Comparison of ENCODE assay signal across 19 cellular contexts in genomic region chr6:109662192-109662591, GRCh38. TPM values are rescaled to one million over a fixed set of nuclear protein-coding genes. Genes with fewer than 3 reads are reported as not detected.
DNase-seq lines count a peak whose midpoint lies in the region; ATAC-seq, FAIRE-seq and TF ChIP-seq lines count a peak whose summit lies in the region.
"Had no signal": no experiment of that assay in that cellular context is flagged by ENCODE, and none has a peak within 500 bp of the region (broad histone marks: within the 10 kb centered on the region; RNA-seq: fewer than 3 reads in every experiment).

No MANE protein-coding gene starts in this region.

- no TSS peak for BruUV-seq in endothelial cell of umbilical vein (replicated peaks; lab: Mats Ljungman, UMichigan)

- peak; percentile 46 for FAIRE-seq in endothelial cell of umbilical vein (lab: Jason Lieb, UNC)
- FAIRE-seq: GM18507, RCC 7860 had no signal

- POLR2A ChIA-PET in endothelial cell of umbilical vein (lab: Charles Lee): no interaction called here

- no peaks in the 10 kb centered on the region for H3K79me2 ChIP-seq in endothelial cell of umbilical vein (ENCODE audit: control insufficient read depth, insufficient read depth, low read length)

- no peaks in the 10 kb centered on the region for H4K20me1 ChIP-seq in endothelial cell of umbilical vein (replicated peaks; ENCODE audit: control insufficient read depth, extremely low read depth, insufficient read depth, low read length)

- peaks cover 27% of the 10 kb centered on the region for H3K4me1 ChIP-seq in endothelial cell of umbilical vein (ENCODE audit: control insufficient read depth, extremely low read depth, insufficient read depth, low read length)

- H3K27me3 ChIP-seq in endothelial cell of umbilical vein (ENCODE audit: control insufficient read depth in 2 of 2, insufficient read depth in 2 of 2, low read length in 2 of 2): no peaks in the 10 kb centered on the region

- H3K4me3 ChIP-seq in endothelial cell of umbilical vein (replicated peaks in 1 of 3; ENCODE audit: insufficient read depth in 1 of 3, low read depth in 1 of 3, low read length in 3 of 3): no peak overlapping the region
- H3K4me3 ChIP-seq: GM23338 had no signal

- TF ChIP-seq CTCF in endothelial cell of umbilical vein (IDR thresholded peaks at IDR 0.05; ENCODE audit: extremely low read depth in 1 of 2, insufficient read depth in 1 of 2, low read depth in 1 of 2, low read length in 2 of 2) (no peak), GM13977 (IDR thresholded peaks at IDR 0.05; ENCODE audit: extremely low read depth, insufficient read depth, missing control alignments) (no peak)

- intact Hi-C loops in endothelial cell of umbilical vein (cut with micrococcal nuclease): no loop called here

- no peak overlapping the region for H3K9ac ChIP-seq in endothelial cell of umbilical vein (replicated peaks; ENCODE audit: extremely low read depth, insufficient read depth, low read length)

- H3K9me1 ChIP-seq in endothelial cell of umbilical vein (replicated peaks; ENCODE audit: control insufficient read depth, extremely low read depth, insufficient read depth, low read length): no peaks in the 10 kb centered on the region

- CTCF ChIA-PET in endothelial cell of umbilical vein (lab: Charles Lee): no interaction called here

- dilution Hi-C loops in endothelial cell of umbilical vein (cut with MboI; ENCODE audit: extremely low pct_ligation_motif_present, low sequenced_read_pairs): no loop called here

- no peaks in the 10 kb centered on the region for H3K36me3 ChIP-seq in endothelial cell of umbilical vein (ENCODE audit: control insufficient read depth in 2 of 2, extremely low read depth in 1 of 2, insufficient read depth in 2 of 2, low read length in 2 of 2)

- no peak overlapping the region for H3K4me2 ChIP-seq in endothelial cell of umbilical vein (ENCODE audit: insufficient read depth, low read length)
- H3K4me2 ChIP-seq: GM23338 had no signal

- H3K27ac ChIP-seq in endothelial cell of umbilical vein (ENCODE audit: insufficient read depth, low read depth, low read length): no peak overlapping the region
- H3K27ac ChIP-seq: C4-2B had no signal

- H2AFZ ChIP-seq in endothelial cell of umbilical vein (ENCODE audit: low read depth, low read length): no peak overlapping the region
- H2AFZ ChIP-seq: GM23338 had no signal

- in situ Hi-C loops in GM13977 (cut with MboI; ENCODE audit: low pct_unique_long_range_greater_than_20kb, low sequenced_read_pairs, unreplicated experiment): no loop called here

- no peak for TF ChIP-seq POLR2A in endothelial cell of umbilical vein (IDR thresholded peaks at IDR 0.05; ENCODE audit: low read depth, low read length)

- H3K9me3 ChIP-seq in endothelial cell of umbilical vein (replicated peaks; ENCODE audit: control insufficient read depth, insufficient read depth, low read length): no peaks in the 10 kb centered on the region

- ATAC-seq in GM18907 (IDR thresholded peaks at IDR 0.05; ENCODE audit: unreplicated experiment) (no peak), GM18498 (IDR thresholded peaks at IDR 0.05; ENCODE audit: unreplicated experiment) (no peak)
- ATAC-seq: GM23338 had no signal

- DNase-seq in GM03348 (ENCODE audit: low spot score) (peak; percentile 25), NCI-H226 (peak; percentile 76), endothelial cell of umbilical vein (ENCODE audit: low read depth, low spot score) (peak; percentile 27), kidney tubule cell (ENCODE audit: low spot score) (peak; percentile 65), GM13977 (ENCODE audit: low spot score) (no peak)
- DNase-seq: COR-L47, KBM-7, NCI-H1092, NCI-H1694 treated with DMSO at 0.1 percent for 48 hours, NCI-H2107, NCI-H2227 treated with DMSO at 0.1 percent for 48 hours, NCI-H524 treated with DMSO at 0.1 percent for 48 hours, SHP77 treated with DMSO at 0.1 percent for 48 hours had no signal

TF ChIP-seq in endothelial cell of umbilical vein, 7 proteins besides CTCF, POLR2A, EP300 and RAD21:
- TF ChIP-seq MYC (IDR thresholded peaks at IDR 0.05; ENCODE audit: low read depth, low read length): no peak
- no peak for TF ChIP-seq POLR2AphosphoS5 (IDR thresholded peaks at IDR 0.05; ENCODE audit: insufficient read depth, low read depth, low read length)
- peak; percentile 32 for TF ChIP-seq GATA2 (IDR thresholded peaks at IDR 0.05; ENCODE audit: insufficient read depth, insufficient read length, low read depth, low read length)
- peak; percentile 66 for TF ChIP-seq FOS (IDR thresholded peaks at IDR 0.05; ENCODE audit: borderline replicate concordance, insufficient read depth, low read length)
- TF ChIP-seq EZH2 (IDR thresholded peaks at IDR 0.05; ENCODE audit: borderline replicate concordance, low read depth, low read length, severe bottlenecking): no peak
- TF ChIP-seq JUN (IDR thresholded peaks at IDR 0.05; ENCODE audit: borderline replicate concordance, insufficient read depth, insufficient read length, low read depth): no peak

RNA-seq across cellular contexts. Expression of gene AK9, which starts 28.8 kb away (rescaled TPM):
- 3.2 and 4.0 TPM in 2 replicates for total RNA-seq in endothelial cell of umbilical vein
- 1.2 and 1.4 TPM in 2 replicates for polyA plus RNA-seq in endothelial cell of umbilical vein
- polyA plus RNA-seq in endothelial cell of umbilical vein (2011; cell fraction: cytosol; rRNA removed): 1.7 TPM in 2 replicates
- 5.6 and 6.0 TPM in 2 replicates for polyA plus RNA-seq in endothelial cell of umbilical vein (2011; cell fraction: nucleus; rRNA removed)
- 2.7 and 5.0 TPM in 2 replicates for polyA plus RNA-seq in endothelial cell of umbilical vein (2012)
- polyA minus RNA-seq in endothelial cell of umbilical vein: 2.4 and 3.3 TPM in 2 replicates
- polyA minus RNA-seq in endothelial cell of umbilical vein (2011; cell fraction: cytosol; rRNA and poly(A)+ RNA removed): 1.4 TPM
- polyA minus RNA-seq in endothelial cell of umbilical vein (2011; cell fraction: nucleus; rRNA and poly(A)+ RNA removed): 7.4 and 8.6 TPM in 2 replicates

RNA-seq across cellular contexts. Expression of gene FIG4, which starts 28.9 kb away (rescaled TPM):
- 11.5 and 12.2 TPM in 2 replicates for total RNA-seq in endothelial cell of umbilical vein
- 5.7 and 7.9 TPM in 2 replicates for polyA plus RNA-seq in endothelial cell of umbilical vein
- polyA plus RNA-seq in endothelial cell of umbilical vein (2011; cell fraction: cytosol; rRNA removed): 7.6 and 8.7 TPM in 2 replicates
- 13.1 and 15.2 TPM in 2 replicates for polyA plus RNA-seq in endothelial cell of umbilical vein (2011; cell fraction: nucleus; rRNA removed)
- polyA plus RNA-seq in endothelial cell of umbilical vein (2012): 10.0 and 16.2 TPM in 2 replicates
- 9.7 and 12.0 TPM in 2 replicates for polyA minus RNA-seq in endothelial cell of umbilical vein
- 5.1 TPM for polyA minus RNA-seq in endothelial cell of umbilical vein (2011; cell fraction: cytosol; rRNA and poly(A)+ RNA removed)
- 11.3 and 18.2 TPM in 2 replicates for polyA minus RNA-seq in endothelial cell of umbilical vein (2011; cell fraction: nucleus; rRNA and poly(A)+ RNA removed)
